17 cellular contexts compared by ENCODE assay signal in the genomic region with DNA sequence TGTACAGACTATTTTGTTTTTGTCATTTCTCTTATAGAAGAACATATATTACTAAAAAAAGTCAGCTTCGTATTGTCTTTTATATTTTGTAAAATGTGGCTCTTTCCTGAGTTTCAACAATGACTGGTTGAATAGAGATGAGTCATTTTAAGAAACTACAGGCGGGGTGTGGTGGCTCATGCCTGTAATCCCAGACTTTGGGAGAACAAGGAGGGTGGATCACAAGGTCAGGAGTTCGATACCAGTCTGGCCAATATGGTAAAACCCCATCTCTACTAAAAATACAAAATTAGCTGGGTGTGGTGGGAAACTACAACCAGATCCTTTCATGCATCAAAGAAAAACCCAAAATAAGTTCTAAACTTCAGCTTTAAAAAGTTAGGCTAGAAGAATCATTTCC. TPM values are rescaled to one million over a fixed set of nuclear protein-coding genes. Genes with fewer than 3 reads are reported as not detected.
DNase-seq lines count a peak whose midpoint lies in the region; ATAC-seq, FAIRE-seq and TF ChIP-seq lines count a peak whose summit lies in the region.
"Had no signal": no experiment of that assay in that cellular context is flagged by ENCODE, and none has a peak within 500 bp of the region (broad histone marks: within the 10 kb centered on the region; RNA-seq: fewer than 3 reads in every experiment).

No MANE protein-coding gene starts in this region.

- no peaks in the 10 kb centered on the region for H3K9me3 Mint-ChIP-seq in activated naive CD4-positive, alpha-beta T cell treated with anti-CD3 and anti-CD28 coated beads, Interleukin-2, amount 50 U/mL, for 72 hours
- H3K9me3 Mint-ChIP-seq in osteocyte (ENCODE audit: unreplicated experiment), result no peaks in the 10 kb centered on the region
- H3K9me3 Mint-ChIP-seq: naive thymus-derived CD8-positive, alpha-beta T cell had no signal

- H3K27ac Mint-ChIP-seq in activated naive CD4-positive, alpha-beta T cell treated with anti-CD3 and anti-CD28 coated beads, Interleukin-2, amount 50 U/mL, for 72 hours, result no peak overlapping the region
- no peak overlapping the region for H3K27ac Mint-ChIP-seq in osteocyte (ENCODE audit: unreplicated experiment)
- H3K27ac Mint-ChIP-seq: activated CD8-positive, alpha-beta memory T cell treated with anti-CD3 and anti-CD28 coated beads, Interleukin-2, amount 10 ng/mL, durations not matched to agents 7 days and 5 days had no signal

- no peak for FAIRE-seq in bronchial epithelial cell (lab: Jason Lieb, UNC)
- FAIRE-seq: endometrium had no signal

- TF ChIP-seq CTCF in bronchial epithelial cell (IDR thresholded peaks at IDR 0.05; ENCODE audit: insufficient read depth, low read length, severe bottlenecking) (no peak), osteocyte (IDR thresholded peaks at IDR 0.05) (no peak)

- H3K36me3 Mint-ChIP-seq in activated naive CD4-positive, alpha-beta T cell treated with anti-CD3 and anti-CD28 coated beads, Interleukin-2, amount 50 U/mL, for 72 hours, result no peaks in the 10 kb centered on the region
- H3K36me3 Mint-ChIP-seq in osteocyte (ENCODE audit: unreplicated experiment), result no peaks in the 10 kb centered on the region
- H3K36me3 Mint-ChIP-seq: activated CD8-positive, alpha-beta memory T cell treated with anti-CD3 and anti-CD28 coated beads, Interleukin-2, amount 10 ng/mL, durations not matched to agents 7 days and 5 days had no signal

- no peak overlapping the region for H3K4me3 Mint-ChIP-seq in osteocyte (ENCODE audit: unreplicated experiment)
- H3K4me3 Mint-ChIP-seq: activated CD8-positive, alpha-beta memory T cell treated with anti-CD3 and anti-CD28 coated beads, Interleukin-2, amount 10 ng/mL, durations not matched to agents 7 days and 5 days; naive thymus-derived CD8-positive, alpha-beta T cell had no signal

- H3K27me3 Mint-ChIP-seq in osteocyte (ENCODE audit: unreplicated experiment), result no peaks in the 10 kb centered on the region
- H3K27me3 Mint-ChIP-seq: activated CD8-positive, alpha-beta memory T cell treated with anti-CD3 and anti-CD28 coated beads, Interleukin-2, amount 10 ng/mL, durations not matched to agents 7 days and 5 days; naive thymus-derived CD8-positive, alpha-beta T cell had no signal

- DNase-seq in EL, result peak; percentile 23
- peak; percentile 31 for DNase-seq in NCI-H69 (lab: John Stamatoyannopoulos, UW)
- peak; percentile 46 for DNase-seq in bronchial epithelial cell (ENCODE audit: low read depth)
- peak; percentile 44 for DNase-seq in kidney tubule cell (ENCODE audit: low spot score)
- DNase-seq in activated naive CD4-positive, alpha-beta T cell treated with anti-CD3 and anti-CD28 coated beads, Interleukin-2, amount 50 U/mL, for 72 hours (ENCODE audit: low spot score in 2 of 2), result no peak
- DNase-seq in osteocyte (ENCODE audit: extremely low spot score, unreplicated experiment), result no peak
- no peak for DNase-seq in NCI-H187 (lab: John Stamatoyannopoulos, UW)
- DNase-seq: activated CD8-positive, alpha-beta memory T cell treated with anti-CD3 and anti-CD28 coated beads, Interleukin-2, amount 10 ng/mL, durations not matched to agents 7 days and 5 days; central memory CD4-positive, alpha-beta T cell; naive thymus-derived CD8-positive, alpha-beta T cell; NCI-H1048; stimulated activated CD4-positive, alpha-beta T cell treated with anti-CD3 and anti-CD28 coated beads, Interleukin-15, amount 100 ng/mL, for 24 hours had no signal

- no peaks in the 10 kb centered on the region for H3K27me3 ChIP-seq in bronchial epithelial cell (ENCODE audit: control insufficient read depth, insufficient read depth, low read length)
- H3K27me3 ChIP-seq: hepatocyte had no signal

- peaks cover 39% of the 10 kb centered on the region for H3K4me1 Mint-ChIP-seq in osteocyte (ENCODE audit: unreplicated experiment)

- ATAC-seq in GM19328 (IDR thresholded peaks at IDR 0.05; ENCODE audit: unreplicated experiment), result no peak
- ATAC-seq in activated naive CD4-positive, alpha-beta T cell treated with anti-CD3 and anti-CD28 coated beads, Interleukin-2, amount 50 U/mL, for 72 hours, result no peak
- ATAC-seq: activated CD8-positive, alpha-beta memory T cell treated with anti-CD3 and anti-CD28 coated beads, Interleukin-2, amount 10 ng/mL, durations not matched to agents 7 days and 5 days; left lobe of liver; naive thymus-derived CD8-positive, alpha-beta T cell had no signal

- no peaks in the 10 kb centered on the region for H3K36me3 ChIP-seq in bronchial epithelial cell (ENCODE audit: control insufficient read depth, insufficient read depth, low read length)
- H3K36me3 ChIP-seq: prostate gland had no signal

- no peak overlapping the region for H3K4me3 ChIP-seq in bronchial epithelial cell (ENCODE audit: low read depth, low read length)
- H3K4me3 ChIP-seq: hepatocyte, prostate gland had no signal

RNA-seq across cellular contexts. Expression of a gene that starts 28.8 kb away (rescaled TPM):
- total RNA-seq in bronchial epithelial cell (12.9 and 18.7 TPM in 2 replicates), osteocyte (62.6 and 63.3 TPM in 2 replicates)
- total RNA-seq in activated naive CD4-positive, alpha-beta T cell treated with anti-CD3 and anti-CD28 coated beads, Interleukin-2, amount 50 U/mL, for 72 hours, result 10 to 100 TPM; 26.7 to 31.0 TPM

RNA-seq across cellular contexts. Expression of a gene that starts 56.0 kb away (rescaled TPM):
- total RNA-seq in bronchial epithelial cell (1,046 and 1,320 TPM in 2 replicates), osteocyte (1,250 and 1,279 TPM in 2 replicates)
- 1,000 to 10,000 TPM; 1,565 to 2,604 TPM for total RNA-seq in activated naive CD4-positive, alpha-beta T cell treated with anti-CD3 and anti-CD28 coated beads, Interleukin-2, amount 50 U/mL, for 72 hours

Comparison
In these comparisons a context has a peak if more than half of its experiments do, and no peak if none do; other contexts are left out.
1. DNase-seq: peak in EL (single experiment), NCI-H69 (single experiment), bronchial epithelial cell (single experiment) and kidney tubule cell (single experiment); none in activated naive CD4-positive, alpha-beta T cell treated with anti-CD3 and anti-CD28 coated beads, Interleukin-2, amount 50 U/mL, for 72 hours (0 of 2), osteocyte (single experiment) and NCI-H187 (0 of 2).